31 cellular contexts compared by ENCODE assay signal in the genomic region with DNA sequence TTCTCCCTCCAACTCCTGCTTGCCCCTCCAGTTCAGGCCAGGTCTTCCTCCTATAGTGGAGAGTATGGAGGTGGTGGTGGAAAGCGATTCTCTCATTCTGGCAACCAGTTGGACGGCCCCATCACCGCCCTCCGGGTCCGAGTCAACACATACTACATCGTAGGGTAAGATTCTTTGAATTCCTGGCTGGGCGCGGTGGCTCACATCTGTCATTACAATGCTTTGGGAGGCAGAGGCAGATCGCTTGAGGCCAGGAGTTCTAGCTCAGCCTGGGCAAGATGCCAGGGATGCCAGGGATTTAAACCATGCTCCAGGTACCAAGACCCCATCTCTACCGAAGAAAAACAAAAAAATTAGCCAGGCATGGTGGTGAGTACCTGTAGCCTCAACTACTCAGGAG. TPM values are rescaled to one million over a fixed set of nuclear protein-coding genes. Genes with fewer than 3 reads are reported as not detected.
DNase-seq lines count a peak whose midpoint lies in the region; ATAC-seq, FAIRE-seq and TF ChIP-seq lines count a peak whose summit lies in the region.
"Had no signal": no experiment of that assay in that cellular context is flagged by ENCODE, and none has a peak within 500 bp of the region (broad histone marks: within the 10 kb centered on the region; RNA-seq: fewer than 3 reads in every experiment).

No MANE protein-coding gene starts in this region.

- intact Hi-C loops in HepG2 (cut with micrococcal nuclease; ENCODE audit: unreplicated experiment), result no loop called here
- intact Hi-C loops in right lobe of liver (cut with DNase I), result no loop called here
- intact Hi-C loops in stomach (cut with DNase I; ENCODE audit: low total_unique reads), result loop anchor here (5.0 kb wide), 1 partner anchor 52 kb away; no protein-coding TSS in a partner anchor

- peaks cover 2 to 30% of the 10 kb centered on the region in 2 experiments; a peak in 4 of 5 replicates for H3K27me3 ChIP-seq in HepG2 (ENCODE audit: control insufficient read depth in 1 of 2, insufficient read depth in 2 of 2, low read length in 2 of 2)
- H3K27me3 ChIP-seq in right lobe of liver, result no peaks in the 10 kb centered on the region
- H3K27me3 ChIP-seq in stomach, result peaks cover 0 to 14% (median 0%) of the 10 kb centered on the region in 3 donors

- BruUV-seq in HepG2 (replicated peaks; lab: Mats Ljungman, UMichigan), result no TSS peak

- H3K36me3 ChIP-seq in HepG2 (replicated peaks in 1 of 2; ENCODE audit: control insufficient read depth in 1 of 2, insufficient read depth in 2 of 2, low read length in 2 of 2), result no peaks in the 10 kb centered on the region
- H3K36me3 ChIP-seq in right lobe of liver, result no peaks in the 10 kb centered on the region
- no peaks in the 10 kb centered on the region for H3K36me3 ChIP-seq in stomach
- H3K36me3 ChIP-seq: HAP-1 had no signal

- no peak for TF ChIP-seq RAD21 in HepG2 (CRISPR knock-in tag; IDR thresholded peaks at IDR 0.05)

- CTCF ChIA-PET in HepG2 (lab: Yijun Ruan, JAX; ENCODE audit: low intra/inter-chr PET ratio, low total read pairs), result no interaction called here
- CTCF ChIA-PET in WTC11 (lab: Charles Lee), result no interaction called here

- TF ChIP-seq EP300 in HepG2 (IDR thresholded peaks at IDR 0.05; ENCODE audit: low read depth in 2 of 2, low read length in 2 of 2) (no peak), HepG2 (CRISPR knock-in tag; IDR thresholded peaks at IDR 0.05; ENCODE audit: borderline replicate concordance) (no peak), stomach (IDR thresholded peaks at IDR 0.05) (no peak)

- H2AFZ ChIP-seq in HepG2 (ENCODE audit: low read length), result no peak overlapping the region

- H3K4me1 Mint-ChIP-seq in WTC11, result peaks cover 15% of the 10 kb centered on the region
- H3K4me1 Mint-ChIP-seq: B cell had no signal

- TF ChIP-seq POLR2A in HepG2 (IDR thresholded peaks at IDR 0.05; ENCODE audit: insufficient read depth in 1 of 2, low read depth in 2 of 2, low read length in 2 of 2), result no peak
- no peak for TF ChIP-seq POLR2A in right lobe of liver (IDR thresholded peaks at IDR 0.05)
- TF ChIP-seq POLR2A in stomach (IDR thresholded peaks at IDR 0.05), result no peak

- H3K79me2 ChIP-seq in HepG2 (ENCODE audit: insufficient read depth, low read length), result no peaks in the 10 kb centered on the region

- peak; percentile 81 for DNase-seq in HepG2 (ENCODE audit: low spot score)
- no peak for DNase-seq in right lobe of liver
- peak; percentile 26 for DNase-seq in WTC11 (ENCODE audit: low spot score)
- peak; percentile 84 for DNase-seq in islet precursor cell
- DNase-seq in urothelium cell line (ENCODE audit: low spot score), result peak; percentile 27
- no peak for DNase-seq in stomach
- DNase-seq: activated CD4-positive, alpha-beta T cell treated with anti-CD3 and anti-CD28 coated beads, Interleukin-2, amount 10 ng/mL, durations not matched to agents 24 days and 14 days; activated naive CD4-positive, alpha-beta T cell treated with anti-CD3 and anti-CD28 coated beads for 36 hours; activated T-cell treated with anti-CD3 and anti-CD28 coated beads, Interleukin-2, amount 50 U/mL, for 48 hours; IMR-90; MM.1S; naive B cell; NCI-H146; NCI-H526; nucleus accumbens; RPMI8226; small intestine; stimulated activated CD4-positive, alpha-beta T cell treated with anti-CD3 and anti-CD28 coated beads, Interleukin-1b, Interleukin-23, amount 100 ng/mL, for 48 hours had no signal

- H3K36me3 Mint-ChIP-seq in WTC11, result no peaks in the 10 kb centered on the region
- H3K36me3 Mint-ChIP-seq: naive B cell had no signal

- peak overlapping the region; percentile 8; the same call in 1 of the 2 replicates for H3K4me2 ChIP-seq in HepG2 (ENCODE audit: low read depth, low read length)

- H3K27ac ChIP-seq in HepG2 (ENCODE audit: extremely low read length, insufficient read depth, low read length) (no peak overlapping the region), right lobe of liver (no peak overlapping the region), stomach (no peak overlapping the region)
- H3K27ac ChIP-seq: coronary artery, VCaP had no signal

- H3K4me3 ChIP-seq in HepG2 (replicated peaks in 1 of 3; ENCODE audit: insufficient read depth in 1 of 3, low read depth in 2 of 3, low read length in 3 of 3) (no peak overlapping the region), right lobe of liver (no peak overlapping the region), stomach (no peak overlapping the region)
- H3K4me3 ChIP-seq: coronary artery, HAP-1 had no signal

- peaks cover 52% of the 10 kb centered on the region for H3K27me3 Mint-ChIP-seq in WTC11 (ENCODE audit: low read depth)
- H3K27me3 Mint-ChIP-seq: B cell had no signal

- in situ Hi-C loops in HepG2 (cut with HindIII; ENCODE audit: extremely low pct_ligation_motif_present, low pct_unique_long_range_greater_than_20kb), result no loop called here

- H3K9me3 ChIP-seq in HepG2 (ENCODE audit: low read length), result no peaks in the 10 kb centered on the region
- no peaks in the 10 kb centered on the region for H3K9me3 ChIP-seq in right lobe of liver
- H3K9me3 ChIP-seq in stomach, result no peaks in the 10 kb centered on the region
- H3K9me3 ChIP-seq: HAP-1 had no signal

- FAIRE-seq in HepG2 (lab: Jason Lieb, UNC) (peak; percentile 28), urothelium cell line (lab: Jason Lieb, UNC) (no peak)
- FAIRE-seq: A204.1, GM12891, small intestine had no signal

- H3K4me1 ChIP-seq in HepG2 (ENCODE audit: insufficient read depth, low read length), result peaks cover 51% of the 10 kb centered on the region
- no peaks in the 10 kb centered on the region for H3K4me1 ChIP-seq in right lobe of liver
- H3K4me1 ChIP-seq in stomach, result no peaks in the 10 kb centered on the region
- H3K4me1 ChIP-seq: HAP-1 had no signal

- H3K9me3 Mint-ChIP-seq in WTC11, result 0 out of 2 replicates have a peak, but pooled peaks cover 3% of the 10 kb centered on the region
- H3K9me3 Mint-ChIP-seq: activated CD4-positive, alpha-beta T cell treated with anti-CD3 and anti-CD28 coated beads, Interleukin-2, amount 10 ng/mL, durations not matched to agents 24 days and 14 days; activated naive CD4-positive, alpha-beta T cell treated with anti-CD3 and anti-CD28 coated beads for 36 hours; CD8-positive, alpha-beta memory T cell had no signal

- peak; percentile 82 for ATAC-seq in HepG2
- no peak for ATAC-seq in right lobe of liver
- peak; percentile 58 for ATAC-seq in WTC11
- no peak for ATAC-seq in HG03095 (IDR thresholded peaks at IDR 0.05; ENCODE audit: unreplicated experiment)
- ATAC-seq in GM21528 (IDR thresholded peaks at IDR 0.05; ENCODE audit: low FRiP score, unreplicated experiment), result no peak
- ATAC-seq: SK-N-SH treated with all-trans-retinoic acid at 6 μM for 48 hours had no signal

- no peaks in the 10 kb centered on the region for H4K20me1 ChIP-seq in HepG2 (ENCODE audit: insufficient read depth, low read length)

- H3K4me3 Mint-ChIP-seq in WTC11, result no peak overlapping the region
- H3K4me3 Mint-ChIP-seq: activated CD4-positive, alpha-beta T cell treated with anti-CD3 and anti-CD28 coated beads, Interleukin-2, amount 10 ng/mL, durations not matched to agents 24 days and 14 days; activated naive CD4-positive, alpha-beta T cell treated with anti-CD3 and anti-CD28 coated beads for 36 hours; B cell; CD8-positive, alpha-beta memory T cell had no signal

- POLR2A ChIA-PET in HepG2 (lab: Yijun Ruan, JAX), result interaction anchor here (2.8 kb wide), 1 partner anchor 11 kb away, joined by 10 read pairs; the partner anchor contains the start of gene KIF22
- POLR2A ChIA-PET in WTC11 (lab: Charles Lee), result interaction anchor here (0.6 kb wide), 1 partner anchor 283 kb away, joined by 5 read pairs; no protein-coding TSS in a partner anchor

- no peak overlapping the region for H3K9ac ChIP-seq in HepG2 (ENCODE audit: insufficient read depth, low read depth, low read length)

- no peak overlapping the region for H3K27ac Mint-ChIP-seq in WTC11
- H3K27ac Mint-ChIP-seq: activated CD4-positive, alpha-beta T cell treated with anti-CD3 and anti-CD28 coated beads, Interleukin-2, amount 10 ng/mL, durations not matched to agents 24 days and 14 days; activated naive CD4-positive, alpha-beta T cell treated with anti-CD3 and anti-CD28 coated beads for 36 hours; B cell had no signal

- TF ChIP-seq CTCF in HepG2 (CRISPR knock-in tag; IDR thresholded peaks at IDR 0.05) (no peak), right lobe of liver (IDR thresholded peaks at IDR 0.05) (no peak), WTC11 (IDR thresholded peaks at IDR 0.05) (no peak), stomach (IDR thresholded peaks at IDR 0.05) (no peak)

- WGBS in HepG2 (ENCODE audit: low lambda C conversion rate), result 5% methylated on average over 10 of the region's 10 CpGs
- 89% methylated on average over 7 of the region's 10 CpGs for WGBS in right lobe of liver (ENCODE audit: insufficient coverage, low coverage, low lambda C conversion rate, missing lambda C conversion rate)
- 35 to 62% (median 51%) methylated on average over 10 of the region's 10 CpGs for WGBS in stomach, 5 donors

RNA-seq across cellular contexts. Expression of gene ZG16, which starts 1.4 kb away (rescaled TPM):
- 0.07 and 0.15 TPM in 2 replicates for total RNA-seq in HepG2 (2016; rRNA removed; fragmentation: Illumina TruSeq; extraction: Trizol)
- total RNA-seq in HepG2 (2016; cell fraction: cytosol; rRNA removed; fragmentation: Illumina TruSeq; extraction: Trizol; ENCODE audit: low read depth), result 0.18 and 0.30 TPM in 2 replicates
- 0.09 TPM in 2 replicates for total RNA-seq in HepG2 (2016; cell fraction: insoluble cytoplasmic fraction; rRNA removed; fragmentation: Illumina TruSeq; extraction: Trizol)
- total RNA-seq in HepG2 (2016; cell fraction: membrane; rRNA removed; fragmentation: Illumina TruSeq; extraction: Trizol), result 0.17 and 0.22 TPM in 2 replicates
- not detected in 2 replicates for total RNA-seq in HepG2 (2016; cell fraction: nucleus; rRNA removed; fragmentation: Illumina TruSeq; extraction: Trizol)
- 0.01 and 0.04 TPM in 2 replicates for polyA plus RNA-seq in HepG2 (2011; rRNA removed)
- polyA plus RNA-seq in HepG2 (2011; cell fraction: cytosol; rRNA removed), result 0.01 TPM in 1 of 2 replicates, not detected in the other
- not detected in 2 replicates for polyA plus RNA-seq in HepG2 (2011; cell fraction: nucleus; rRNA removed)
- polyA plus RNA-seq in HepG2 (2012), result 0.11 TPM in 1 of 2 replicates, not detected in the other
- polyA plus RNA-seq in HepG2 (2016; cell fraction: cytosol; fragmentation: Illumina TruSeq; extraction: Trizol; ENCODE audit: low read depth), result 0.35 and 0.42 TPM in 2 replicates
- polyA plus RNA-seq in HepG2 (2016; cell fraction: insoluble cytoplasmic fraction; fragmentation: Illumina TruSeq; extraction: Trizol; ENCODE audit: low read depth), result 0.12 and 0.16 TPM in 2 replicates
- polyA plus RNA-seq in HepG2 (2016; cell fraction: membrane; fragmentation: Illumina TruSeq; extraction: Trizol; ENCODE audit: low read depth), result 0.26 and 0.42 TPM in 2 replicates
- 0.13 TPM in 1 of 2 replicates, not detected in the other for polyA plus RNA-seq in HepG2 (2016; cell fraction: nucleus; fragmentation: Illumina TruSeq; extraction: Trizol; ENCODE audit: insufficient read depth, low read depth)
- 0.05 TPM in 1 of 2 replicates, not detected in the other for polyA minus RNA-seq in HepG2 (2011; rRNA and poly(A)+ RNA removed; ENCODE audit: low replicate concordance)
- polyA minus RNA-seq in HepG2 (2011; cell fraction: cytosol; rRNA and poly(A)+ RNA removed), result not detected in 2 replicates
- polyA minus RNA-seq in HepG2 (2011; cell fraction: nucleus; rRNA and poly(A)+ RNA removed), result not detected in 2 replicates
- 1 to 10 TPM in 4 of 6 experiments, under 1 TPM in 2; 0.06 to 3.1 (median 1.1) TPM for total RNA-seq in right lobe of liver
- not detected in 3 replicates for total RNA-seq in WTC11 (2021)
- total RNA-seq in stomach, result 10 to 100 TPM in 1 of 5 donors, 1 to 10 TPM in 1, not detected in 3; 1.1 to 33.6 TPM
- under 1 TPM in 1 of 3 donors, not detected in 2; 0.76 TPM for polyA plus RNA-seq in stomach
- total RNA-seq: activated CD4-positive, alpha-beta T cell treated with anti-CD3 and anti-CD28 coated beads, Interleukin-2, amount 10 ng/mL, durations not matched to agents 24 days and 14 days; activated naive CD4-positive, alpha-beta T cell treated with anti-CD3 and anti-CD28 coated beads for 36 hours; B cell; CD8-positive, alpha-beta memory T cell; IMR-90; lung microvascular endothelial cell; T-helper 2 cell treated with Interferon-gamma antibody and Interleukin-4, amounts not matched to agents 100 ng/mL and 5 ng/mL, for 36 hours; urinary bladder had no signal
- polyA plus RNA-seq: CD8-positive, alpha-beta memory T cell; IMR-90; urinary bladder had no signal

RNA-seq across cellular contexts. Expression of gene KIF22, which starts 11.1 kb away (rescaled TPM):
- total RNA-seq in HepG2 (2016; rRNA removed; fragmentation: Illumina TruSeq; extraction: Trizol), result 103 and 118 TPM in 2 replicates
- total RNA-seq in HepG2 (2016; cell fraction: cytosol; rRNA removed; fragmentation: Illumina TruSeq; extraction: Trizol; ENCODE audit: low read depth), result 18.5 and 19.7 TPM in 2 replicates
- total RNA-seq in HepG2 (2016; cell fraction: insoluble cytoplasmic fraction; rRNA removed; fragmentation: Illumina TruSeq; extraction: Trizol), result 91.9 and 121 TPM in 2 replicates
- total RNA-seq in HepG2 (2016; cell fraction: membrane; rRNA removed; fragmentation: Illumina TruSeq; extraction: Trizol), result 25.3 and 25.9 TPM in 2 replicates
- 125 and 140 TPM in 2 replicates for total RNA-seq in HepG2 (2016; cell fraction: nucleus; rRNA removed; fragmentation: Illumina TruSeq; extraction: Trizol)
- 68.4 and 95.8 TPM in 2 replicates for polyA plus RNA-seq in HepG2 (2011; rRNA removed)
- polyA plus RNA-seq in HepG2 (2011; cell fraction: cytosol; rRNA removed), result 37.5 and 70.2 TPM in 2 replicates
- 159 and 266 TPM in 2 replicates for polyA plus RNA-seq in HepG2 (2011; cell fraction: nucleus; rRNA removed)
- polyA plus RNA-seq in HepG2 (2012), result 32.0 and 51.7 TPM in 2 replicates
- polyA plus RNA-seq in HepG2 (2016; cell fraction: cytosol; fragmentation: Illumina TruSeq; extraction: Trizol; ENCODE audit: low read depth), result 11.4 and 13.1 TPM in 2 replicates
- 85.0 and 106 TPM in 2 replicates for polyA plus RNA-seq in HepG2 (2016; cell fraction: insoluble cytoplasmic fraction; fragmentation: Illumina TruSeq; extraction: Trizol; ENCODE audit: low read depth)
- polyA plus RNA-seq in HepG2 (2016; cell fraction: membrane; fragmentation: Illumina TruSeq; extraction: Trizol; ENCODE audit: low read depth), result 15.8 and 19.2 TPM in 2 replicates
- 240 and 250 TPM in 2 replicates for polyA plus RNA-seq in HepG2 (2016; cell fraction: nucleus; fragmentation: Illumina TruSeq; extraction: Trizol; ENCODE audit: insufficient read depth, low read depth)
- polyA minus RNA-seq in HepG2 (2011; rRNA and poly(A)+ RNA removed; ENCODE audit: low replicate concordance), result 158 and 325 TPM in 2 replicates
- polyA minus RNA-seq in HepG2 (2011; cell fraction: cytosol; rRNA and poly(A)+ RNA removed), result 28.8 and 45.0 TPM in 2 replicates
- polyA minus RNA-seq in HepG2 (2011; cell fraction: nucleus; rRNA and poly(A)+ RNA removed), result 109 and 117 TPM in 2 replicates
- 10 to 100 TPM in 5 of 6 experiments, 1 to 10 TPM in 1; 9.8 to 27.1 (median 24.7) TPM for total RNA-seq in right lobe of liver
- 165 to 182 TPM (median 175 TPM) in 3 replicates for total RNA-seq in WTC11 (2021)
- total RNA-seq in stomach, result 100 to 1,000 TPM in 1 of 5 donors, 10 to 100 TPM in 4; 11.1 to 229 (median 26.8) TPM
- 10 to 100 TPM; 53.6 to 88.5 (median 59.2) TPM for polyA plus RNA-seq in stomach

RNA-seq across cellular contexts. Expression of gene MAZ, which starts 26.9 kb away (rescaled TPM):
- total RNA-seq in HepG2 (2016; rRNA removed; fragmentation: Illumina TruSeq; extraction: Trizol), result 229 and 277 TPM in 2 replicates
- total RNA-seq in HepG2 (2016; cell fraction: cytosol; rRNA removed; fragmentation: Illumina TruSeq; extraction: Trizol; ENCODE audit: low read depth), result 423 and 431 TPM in 2 replicates
- 196 and 286 TPM in 2 replicates for total RNA-seq in HepG2 (2016; cell fraction: insoluble cytoplasmic fraction; rRNA removed; fragmentation: Illumina TruSeq; extraction: Trizol)
- total RNA-seq in HepG2 (2016; cell fraction: membrane; rRNA removed; fragmentation: Illumina TruSeq; extraction: Trizol), result 825 and 837 TPM in 2 replicates
- total RNA-seq in HepG2 (2016; cell fraction: nucleus; rRNA removed; fragmentation: Illumina TruSeq; extraction: Trizol), result 134 and 167 TPM in 2 replicates
- 203 and 255 TPM in 2 replicates for polyA plus RNA-seq in HepG2 (2011; rRNA removed)
- 164 and 235 TPM in 2 replicates for polyA plus RNA-seq in HepG2 (2011; cell fraction: cytosol; rRNA removed)
- polyA plus RNA-seq in HepG2 (2011; cell fraction: nucleus; rRNA removed), result 242 and 334 TPM in 2 replicates
- polyA plus RNA-seq in HepG2 (2012), result 301 and 452 TPM in 2 replicates
- polyA plus RNA-seq in HepG2 (2016; cell fraction: cytosol; fragmentation: Illumina TruSeq; extraction: Trizol; ENCODE audit: low read depth), result 608 and 677 TPM in 2 replicates
- 287 and 420 TPM in 2 replicates for polyA plus RNA-seq in HepG2 (2016; cell fraction: insoluble cytoplasmic fraction; fragmentation: Illumina TruSeq; extraction: Trizol; ENCODE audit: low read depth)
- polyA plus RNA-seq in HepG2 (2016; cell fraction: membrane; fragmentation: Illumina TruSeq; extraction: Trizol; ENCODE audit: low read depth), result 1,001 and 1,210 TPM in 2 replicates
- 330 and 379 TPM in 2 replicates for polyA plus RNA-seq in HepG2 (2016; cell fraction: nucleus; fragmentation: Illumina TruSeq; extraction: Trizol; ENCODE audit: insufficient read depth, low read depth)
- 512 and 628 TPM in 2 replicates for polyA minus RNA-seq in HepG2 (2011; rRNA and poly(A)+ RNA removed; ENCODE audit: low replicate concordance)
- 217 and 237 TPM in 2 replicates for polyA minus RNA-seq in HepG2 (2011; cell fraction: cytosol; rRNA and poly(A)+ RNA removed)
- polyA minus RNA-seq in HepG2 (2011; cell fraction: nucleus; rRNA and poly(A)+ RNA removed), result 59.9 and 60.5 TPM in 2 replicates
- total RNA-seq in right lobe of liver, result 100 to 1,000 TPM in 1 of 6 experiments, 10 to 100 TPM in 5; 42.9 to 106 (median 60.7) TPM
- 392 to 405 TPM (median 395 TPM) in 3 replicates for total RNA-seq in WTC11 (2021)
- total RNA-seq in stomach, result 100 to 1,000 TPM in 4 of 5 donors, 10 to 100 TPM in 1; 11.7 to 865 (median 117) TPM
- 100 to 1,000 TPM in 2 of 3 donors, 10 to 100 TPM in 1; 79.9 to 160 (median 102) TPM for polyA plus RNA-seq in stomach

RNA-seq across cellular contexts. Expression of gene PRRT2, which starts 32.5 kb away (rescaled TPM):
- total RNA-seq in HepG2 (2016; rRNA removed; fragmentation: Illumina TruSeq; extraction: Trizol), result 0.11 and 0.51 TPM in 2 replicates
- not detected in 2 replicates for total RNA-seq in HepG2 (2016; cell fraction: cytosol; rRNA removed; fragmentation: Illumina TruSeq; extraction: Trizol; ENCODE audit: low read depth)
- total RNA-seq in HepG2 (2016; cell fraction: insoluble cytoplasmic fraction; rRNA removed; fragmentation: Illumina TruSeq; extraction: Trizol), result 0.76 TPM in 1 of 2 replicates, not detected in the other
- total RNA-seq in HepG2 (2016; cell fraction: membrane; rRNA removed; fragmentation: Illumina TruSeq; extraction: Trizol), result 0.28 TPM in 1 of 2 replicates, not detected in the other
- 1.1 and 1.4 TPM in 2 replicates for total RNA-seq in HepG2 (2016; cell fraction: nucleus; rRNA removed; fragmentation: Illumina TruSeq; extraction: Trizol)
- 1.1 and 1.8 TPM in 2 replicates for polyA plus RNA-seq in HepG2 (2011; rRNA removed)
- 0.31 and 0.38 TPM in 2 replicates for polyA plus RNA-seq in HepG2 (2011; cell fraction: cytosol; rRNA removed)
- 16.2 and 16.5 TPM in 2 replicates for polyA plus RNA-seq in HepG2 (2011; cell fraction: nucleus; rRNA removed)
- 1.6 and 1.7 TPM in 2 replicates for polyA plus RNA-seq in HepG2 (2012)
- polyA plus RNA-seq in HepG2 (2016; cell fraction: cytosol; fragmentation: Illumina TruSeq; extraction: Trizol; ENCODE audit: low read depth), result 0.08 TPM in 1 of 2 replicates, not detected in the other
- 0.11 and 0.41 TPM in 2 replicates for polyA plus RNA-seq in HepG2 (2016; cell fraction: insoluble cytoplasmic fraction; fragmentation: Illumina TruSeq; extraction: Trizol; ENCODE audit: low read depth)
- 0.07 and 0.15 TPM in 2 replicates for polyA plus RNA-seq in HepG2 (2016; cell fraction: membrane; fragmentation: Illumina TruSeq; extraction: Trizol; ENCODE audit: low read depth)
- 3.5 and 3.7 TPM in 2 replicates for polyA plus RNA-seq in HepG2 (2016; cell fraction: nucleus; fragmentation: Illumina TruSeq; extraction: Trizol; ENCODE audit: insufficient read depth, low read depth)
- polyA minus RNA-seq in HepG2 (2011; rRNA and poly(A)+ RNA removed; ENCODE audit: low replicate concordance), result 0.07 and 0.56 TPM in 2 replicates
- not detected in 2 replicates for polyA minus RNA-seq in HepG2 (2011; cell fraction: cytosol; rRNA and poly(A)+ RNA removed)
- polyA minus RNA-seq in HepG2 (2011; cell fraction: nucleus; rRNA and poly(A)+ RNA removed), result 1.5 and 2.4 TPM in 2 replicates
- under 1 TPM in 4 of 6 experiments, not detected in 2; 0.15 to 0.98 (median 0.51) TPM for total RNA-seq in right lobe of liver
- total RNA-seq in WTC11 (2021), result 20.5 to 25.3 TPM (median 23.6 TPM) in 3 replicates
- total RNA-seq in stomach, result 10 to 100 TPM in 1 of 5 donors, 1 to 10 TPM in 2, not detected in 2; 4.0 to 17.4 (median 4.6) TPM
- polyA plus RNA-seq in stomach, result under 1 TPM in 2 of 3 donors, not detected in 1; 0.62 to 0.83 TPM

RNA-seq across cellular contexts. Expression of gene C16orf54, which starts 33.7 kb away (rescaled TPM):
- total RNA-seq in HepG2 (2016; rRNA removed; fragmentation: Illumina TruSeq; extraction: Trizol), result not detected in 2 replicates
- not detected in 2 replicates for total RNA-seq in HepG2 (2016; cell fraction: cytosol; rRNA removed; fragmentation: Illumina TruSeq; extraction: Trizol; ENCODE audit: low read depth)
- total RNA-seq in HepG2 (2016; cell fraction: insoluble cytoplasmic fraction; rRNA removed; fragmentation: Illumina TruSeq; extraction: Trizol), result not detected in 2 replicates
- total RNA-seq in HepG2 (2016; cell fraction: membrane; rRNA removed; fragmentation: Illumina TruSeq; extraction: Trizol), result not detected in 2 replicates
- total RNA-seq in HepG2 (2016; cell fraction: nucleus; rRNA removed; fragmentation: Illumina TruSeq; extraction: Trizol), result not detected in 2 replicates
- polyA plus RNA-seq in HepG2 (2011; rRNA removed), result not detected in 2 replicates
- not detected in 2 replicates for polyA plus RNA-seq in HepG2 (2011; cell fraction: cytosol; rRNA removed)
- not detected in 2 replicates for polyA plus RNA-seq in HepG2 (2011; cell fraction: nucleus; rRNA removed)
- polyA plus RNA-seq in HepG2 (2012), result not detected in 2 replicates
- not detected in 2 replicates for polyA plus RNA-seq in HepG2 (2016; cell fraction: cytosol; fragmentation: Illumina TruSeq; extraction: Trizol; ENCODE audit: low read depth)
- not detected in 2 replicates for polyA plus RNA-seq in HepG2 (2016; cell fraction: insoluble cytoplasmic fraction; fragmentation: Illumina TruSeq; extraction: Trizol; ENCODE audit: low read depth)
- not detected in 2 replicates for polyA plus RNA-seq in HepG2 (2016; cell fraction: membrane; fragmentation: Illumina TruSeq; extraction: Trizol; ENCODE audit: low read depth)
- not detected in 2 replicates for polyA plus RNA-seq in HepG2 (2016; cell fraction: nucleus; fragmentation: Illumina TruSeq; extraction: Trizol; ENCODE audit: insufficient read depth, low read depth)
- not detected in 2 replicates for polyA minus RNA-seq in HepG2 (2011; rRNA and poly(A)+ RNA removed; ENCODE audit: low replicate concordance)
- not detected in 2 replicates for polyA minus RNA-seq in HepG2 (2011; cell fraction: cytosol; rRNA and poly(A)+ RNA removed)
- not detected in 2 replicates for polyA minus RNA-seq in HepG2 (2011; cell fraction: nucleus; rRNA and poly(A)+ RNA removed)
- 1 to 10 TPM in 1 of 6 experiments, under 1 TPM in 5; 0.40 to 1.2 (median 0.66) TPM for total RNA-seq in right lobe of liver
- total RNA-seq in WTC11 (2021), result 0.09 to 0.14 TPM (median 0.11 TPM) in 3 replicates
- total RNA-seq in stomach, result 1 to 10 TPM in 2 of 5 donors, under 1 TPM in 1, not detected in 2; 0.37 to 3.5 (median 2.3) TPM
- under 1 TPM; 0.48 to 1.00 (median 0.92) TPM for polyA plus RNA-seq in stomach
- total RNA-seq: IMR-90, lung microvascular endothelial cell had no signal
- polyA plus RNA-seq: IMR-90 had no signal

Comparison
In these comparisons a context has a peak if more than half of its experiments do, and no peak if none do; other contexts are left out.
1. ATAC-seq: peak in HepG2 (single experiment) and WTC11 (single experiment); none in right lobe of liver (0 of 4), HG03095 (single experiment) and GM21528 (single experiment).
2. DNase-seq: peak in HepG2 (single experiment), WTC11 (single experiment), islet precursor cell (single experiment) and urothelium cell line (single experiment); none in right lobe of liver (0 of 3) and stomach (single experiment).